In genomic region chr4:39360611-39361010, GRCh38 we compare ENCODE assay signal across 3 cellular contexts. TPM values are rescaled to one million over a fixed set of nuclear protein-coding genes. Genes with fewer than 3 reads are reported as not detected.
"Had no signal": no experiment of that assay in that cellular context is flagged by ENCODE, and none has a peak within 500 bp of the region (broad histone marks: within the 10 kb centered on the region; RNA-seq: fewer than 3 reads in every experiment).

No MANE protein-coding gene starts in this region.

RNA-seq across cellular contexts. Expression of gene KLB, which starts 46.1 kb away (rescaled TPM):
- total RNA-seq: epithelial cell of proximal tubule, renal cortical epithelial cell, thoracic aorta had no signal
